In genomic region chr17:7443499-7444485, GRCh38 we compare ENCODE assay signal across 1 cellular context.
TF ChIP-seq lines count a peak whose summit lies in the region.

No MANE protein-coding gene starts in this region.

TF ChIP-seq in GM23338, 12 proteins besides CTCF, POLR2A, EP300 and RAD21:
- no peak for TF ChIP-seq ETS1 (IDR thresholded peaks at IDR 0.05)
- TF ChIP-seq ZNF114 (CRISPR knock-in tag; IDR thresholded peaks at IDR 0.05), result no peak
- no peak for TF ChIP-seq REST (IDR thresholded peaks at IDR 0.05; ENCODE audit: unreplicated experiment)
- TF ChIP-seq EZH2phosphoT487 (IDR thresholded peaks at IDR 0.05; ENCODE audit: unreplicated experiment), result no peak
- TF ChIP-seq STAT1 (IDR thresholded peaks at IDR 0.05; ENCODE audit: unreplicated experiment), result no peak
- no peak for TF ChIP-seq POLR2AphosphoS5 (IDR thresholded peaks at IDR 0.05; ENCODE audit: low read depth)
- TF ChIP-seq CREB1 (CRISPR knock-in tag; IDR thresholded peaks at IDR 0.05; ENCODE audit: low read depth), result no peak
- TF ChIP-seq JUNB (IDR thresholded peaks at IDR 0.05; ENCODE audit: unreplicated experiment), result no peak
- no peak for TF ChIP-seq ZNF331 (CRISPR knock-in tag; IDR thresholded peaks at IDR 0.05; ENCODE audit: low read depth)
